Comparison of ENCODE assay signal across 15 cellular contexts in the genomic region with DNA sequence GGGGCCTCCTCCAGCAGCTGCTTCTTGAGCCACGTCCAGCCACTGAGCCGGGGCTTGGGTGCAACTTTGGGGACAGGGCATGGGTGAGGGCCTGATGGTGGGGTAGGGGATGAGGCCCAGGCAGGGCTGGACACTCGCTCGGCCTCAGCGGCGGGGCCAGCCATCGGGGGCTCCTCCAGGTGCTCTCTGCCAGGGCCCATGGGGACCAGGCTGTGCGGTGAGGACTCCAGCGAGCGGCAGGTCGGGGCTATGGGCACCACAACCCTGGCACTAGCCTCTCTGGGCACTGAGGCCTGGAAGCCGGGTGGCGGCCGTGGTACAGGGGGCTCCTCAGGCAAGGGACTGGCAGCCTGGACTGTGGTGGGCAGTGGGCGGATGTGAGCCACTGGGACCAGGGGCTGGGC. TPM values are rescaled to one million over a fixed set of nuclear protein-coding genes. Genes with fewer than 3 reads are reported as not detected.
DNase-seq lines count a peak whose midpoint lies in the region; ATAC-seq and TF ChIP-seq lines count a peak whose summit lies in the region.
"Had no signal": no experiment of that assay in that cellular context is flagged by ENCODE, and none has a peak within 500 bp of the region (broad histone marks: within the 10 kb centered on the region; RNA-seq: fewer than 3 reads in every experiment).

No MANE protein-coding gene starts in this region.

- H3K27ac ChIP-seq in hepatocyte, result no peak overlapping the region
- H3K27ac ChIP-seq: foreskin keratinocyte, ovary had no signal

- H4K20me1 ChIP-seq in hepatocyte (ENCODE audit: insufficient read depth, poor library complexity, severe bottlenecking), result no peaks in the 10 kb centered on the region

- intact Hi-C loops in activated T-helper 1 cell treated with anti-CD3 and anti-CD28 coated beads, Interleukin-12 subunit alpha, Interleukin-12 subunit beta, Interleukin-2, Interleukin-4 antibody, amounts not matched to agents 30 ng/mL and 10 ng/mL and 1 ng/mL, durations not matched to agents 14 hours and 24 hours and 36 hours (cut with micrococcal nuclease), result loop anchor here (2.0 kb wide), 1 partner anchor 35 kb away; no protein-coding TSS in a partner anchor
- intact Hi-C loops in natural killer cell (cut with micrococcal nuclease), result loop anchor here (2.0 kb wide), 1 partner anchor 37 kb away; the partner anchor contains the start of gene LSP1

- WGBS in hepatocyte (ENCODE audit: low lambda C conversion rate, missing lambda C conversion rate), result 99% methylated on average over 13 of the region's 15 CpGs

- H3K27me3 ChIP-seq in hepatocyte, result no peaks in the 10 kb centered on the region
- H3K27me3 ChIP-seq: ovary had no signal

- no peak overlapping the region for H3K4me2 ChIP-seq in hepatocyte

- H3K4me1 Mint-ChIP-seq in activated T-helper 1 cell treated with anti-CD3 and anti-CD28 coated beads, Interleukin-12 subunit alpha, Interleukin-12 subunit beta, Interleukin-2, Interleukin-4 antibody, amounts not matched to agents 30 ng/mL and 10 ng/mL and 1 ng/mL, durations not matched to agents 14 hours and 24 hours and 36 hours (ENCODE audit: low read depth), result peaks cover 10% of the 10 kb centered on the region
- peaks cover 20 to 69% of the 10 kb centered on the region in 2 donors for H3K4me1 Mint-ChIP-seq in natural killer cell

- H3K79me2 ChIP-seq in hepatocyte, result no peaks in the 10 kb centered on the region

- no peaks in the 10 kb centered on the region for H3K4me1 ChIP-seq in hepatocyte (ENCODE audit: insufficient read depth)
- H3K4me1 ChIP-seq: foreskin keratinocyte had no signal

- H3K36me3 ChIP-seq in hepatocyte (replicated peaks; ENCODE audit: insufficient read depth, low read depth), result no peaks in the 10 kb centered on the region
- H3K36me3 ChIP-seq: ovary had no signal

- no peaks in the 10 kb centered on the region for H3K9me3 ChIP-seq in hepatocyte (ENCODE audit: low read depth)
- H3K9me3 ChIP-seq: ovary had no signal

- H3K9me2 ChIP-seq in hepatocyte (replicated peaks; ENCODE audit: insufficient read depth), result no peaks in the 10 kb centered on the region

- peaks cover 18% of the 10 kb centered on the region for H3K36me3 Mint-ChIP-seq in activated T-helper 1 cell treated with anti-CD3 and anti-CD28 coated beads, Interleukin-12 subunit alpha, Interleukin-12 subunit beta, Interleukin-2, Interleukin-4 antibody, amounts not matched to agents 30 ng/mL and 10 ng/mL and 1 ng/mL, durations not matched to agents 14 hours and 24 hours and 36 hours (ENCODE audit: low read depth)
- no peaks in the 10 kb centered on the region for H3K36me3 Mint-ChIP-seq in natural killer cell

- DNase-seq in stimulated activated CD4-positive, alpha-beta T cell treated with anti-CD3 and anti-CD28 coated beads, Interleukin-4, amount 100 ng/mL, for 1 hour, result peak; percentile 23
- no peak for DNase-seq in stimulated activated CD4-positive, alpha-beta T cell treated with anti-CD3 and anti-CD28 coated beads, Interleukin-12 subunit alpha, Interleukin-12 subunit beta, amount 100 ng/mL, for 4 hours
- no peak for DNase-seq in activated T-helper 1 cell treated with anti-CD3 and anti-CD28 coated beads, Interleukin-12 subunit alpha, Interleukin-12 subunit beta, Interleukin-2, Interleukin-4 antibody, amounts not matched to agents 30 ng/mL and 10 ng/mL and 1 ng/mL, durations not matched to agents 14 hours and 24 hours and 36 hours (ENCODE audit: low spot score)
- DNase-seq in natural killer cell (no peak), hepatocyte (ENCODE audit: low spot score) (no peak)
- DNase-seq: caudate nucleus, foreskin keratinocyte, substantia nigra had no signal

- H3K27ac Mint-ChIP-seq in activated T-helper 1 cell treated with anti-CD3 and anti-CD28 coated beads, Interleukin-12 subunit alpha, Interleukin-12 subunit beta, Interleukin-2, Interleukin-4 antibody, amounts not matched to agents 30 ng/mL and 10 ng/mL and 1 ng/mL, durations not matched to agents 14 hours and 24 hours and 36 hours, result peak overlapping the region; percentile 51
- H3K27ac Mint-ChIP-seq in natural killer cell, result peak overlapping the region in 1 of 2 donors; percentile 82

- no peak for TF ChIP-seq POLR2A in GM18505 (IDR thresholded peaks at IDR 0.05; ENCODE audit: borderline replicate concordance, extremely low read depth, insufficient read depth, insufficient read length)

- no peak overlapping the region for H2AFZ ChIP-seq in hepatocyte

- H3K27me3 Mint-ChIP-seq in activated T-helper 1 cell treated with anti-CD3 and anti-CD28 coated beads, Interleukin-12 subunit alpha, Interleukin-12 subunit beta, Interleukin-2, Interleukin-4 antibody, amounts not matched to agents 30 ng/mL and 10 ng/mL and 1 ng/mL, durations not matched to agents 14 hours and 24 hours and 36 hours (ENCODE audit: insufficient read depth), result no peaks in the 10 kb centered on the region
- no peaks in the 10 kb centered on the region for H3K27me3 Mint-ChIP-seq in natural killer cell (ENCODE audit: low read depth in 2 of 2)

- TF ChIP-seq CTCF in natural killer cell (IDR thresholded peaks at IDR 0.05) (no peak), hepatocyte (IDR thresholded peaks at IDR 0.05; ENCODE audit: poor library complexity) (no peak)

- H3K9me3 Mint-ChIP-seq in activated T-helper 1 cell treated with anti-CD3 and anti-CD28 coated beads, Interleukin-12 subunit alpha, Interleukin-12 subunit beta, Interleukin-2, Interleukin-4 antibody, amounts not matched to agents 30 ng/mL and 10 ng/mL and 1 ng/mL, durations not matched to agents 14 hours and 24 hours and 36 hours, result no peaks in the 10 kb centered on the region
- peaks cover 0 to 8% of the 10 kb centered on the region in 2 donors for H3K9me3 Mint-ChIP-seq in natural killer cell

- peak overlapping the region; percentile 37 for H3K4me3 Mint-ChIP-seq in activated T-helper 1 cell treated with anti-CD3 and anti-CD28 coated beads, Interleukin-12 subunit alpha, Interleukin-12 subunit beta, Interleukin-2, Interleukin-4 antibody, amounts not matched to agents 30 ng/mL and 10 ng/mL and 1 ng/mL, durations not matched to agents 14 hours and 24 hours and 36 hours
- H3K4me3 Mint-ChIP-seq in natural killer cell, result peak overlapping the region; percentile 79

- H3K4me3 ChIP-seq in hepatocyte, result no peak overlapping the region
- H3K4me3 ChIP-seq: ovary had no signal

- ATAC-seq in natural killer cell (peak; percentile 2 to 3 (median 3)), HG03139 (IDR thresholded peaks at IDR 0.05; ENCODE audit: unreplicated experiment) (no peak), HG02973 (IDR thresholded peaks at IDR 0.05; ENCODE audit: unreplicated experiment) (no peak), GM18505 (IDR thresholded peaks at IDR 0.05; ENCODE audit: unreplicated experiment) (no peak)
- ATAC-seq: foreskin keratinocyte had no signal

RNA-seq across cellular contexts. Expression of gene PRR33, which starts 2.2 kb away (rescaled TPM):
- 0.05 TPM in 1 of 2 replicates, not detected in the other for total RNA-seq in activated T-helper 1 cell treated with anti-CD3 and anti-CD28 coated beads, Interleukin-12 subunit alpha, Interleukin-12 subunit beta, Interleukin-2, Interleukin-4 antibody, amounts not matched to agents 30 ng/mL and 10 ng/mL and 1 ng/mL, durations not matched to agents 14 hours and 24 hours and 36 hours
- total RNA-seq in natural killer cell, result under 1 TPM in 2 of 3 donors, not detected in 1; 0.14 to 0.32 TPM
- total RNA-seq in hepatocyte, result not detected in 2 replicates
- polyA plus RNA-seq in hepatocyte, result 0.29 and 0.47 TPM in 2 replicates
- total RNA-seq: foreskin keratinocyte; lung microvascular endothelial cell; NCI-H460; ovary; T-helper 1 cell treated with Interleukin-12 subunit alpha and Interleukin-12 subunit beta and Interleukin-4 antibody, amounts not matched to agents 30 ng/mL and 1 ng/mL, for 36 hours had no signal
- polyA plus RNA-seq: foreskin keratinocyte had no signal

RNA-seq across cellular contexts. Expression of gene TNNT3, which starts 30.0 kb away (rescaled TPM):
- 0.64 and 0.70 TPM in 2 replicates for total RNA-seq in activated T-helper 1 cell treated with anti-CD3 and anti-CD28 coated beads, Interleukin-12 subunit alpha, Interleukin-12 subunit beta, Interleukin-2, Interleukin-4 antibody, amounts not matched to agents 30 ng/mL and 10 ng/mL and 1 ng/mL, durations not matched to agents 14 hours and 24 hours and 36 hours
- total RNA-seq in natural killer cell (10 to 100 TPM; 15.8 to 27.9 (median 26.2) TPM), hepatocyte (19.2 and 20.6 TPM in 2 replicates)
- polyA plus RNA-seq in hepatocyte, result 29.9 and 41.4 TPM in 2 replicates
- total RNA-seq: foreskin keratinocyte, lung microvascular endothelial cell, NCI-H460 had no signal
- polyA plus RNA-seq: foreskin keratinocyte had no signal

RNA-seq across cellular contexts. Expression of gene LSP1, which starts 36.6 kb away (rescaled TPM):
- total RNA-seq in activated T-helper 1 cell treated with anti-CD3 and anti-CD28 coated beads, Interleukin-12 subunit alpha, Interleukin-12 subunit beta, Interleukin-2, Interleukin-4 antibody, amounts not matched to agents 30 ng/mL and 10 ng/mL and 1 ng/mL, durations not matched to agents 14 hours and 24 hours and 36 hours, result 257 and 262 TPM in 2 replicates
- total RNA-seq in natural killer cell (100 to 1,000 TPM; 487 to 595 (median 536) TPM), hepatocyte (27.1 and 29.9 TPM in 2 replicates)
- polyA plus RNA-seq in hepatocyte, result 41.4 and 47.0 TPM in 2 replicates
- total RNA-seq: lung microvascular endothelial cell, NCI-H460 had no signal

RNA-seq across cellular contexts. Expression of gene TNNI2, which starts 50.7 kb away (rescaled TPM):
- total RNA-seq in activated T-helper 1 cell treated with anti-CD3 and anti-CD28 coated beads, Interleukin-12 subunit alpha, Interleukin-12 subunit beta, Interleukin-2, Interleukin-4 antibody, amounts not matched to agents 30 ng/mL and 10 ng/mL and 1 ng/mL, durations not matched to agents 14 hours and 24 hours and 36 hours, result not detected in 2 replicates
- total RNA-seq in natural killer cell (1 to 10 TPM; 1.2 to 5.4 (median 3.6) TPM), hepatocyte (0.73 and 2.4 TPM in 2 replicates)
- 5.5 and 10.9 TPM in 2 replicates for polyA plus RNA-seq in hepatocyte
- total RNA-seq: lung microvascular endothelial cell; NCI-H460; T-helper 1 cell treated with Interleukin-12 subunit alpha and Interleukin-12 subunit beta and Interleukin-4 antibody, amounts not matched to agents 30 ng/mL and 1 ng/mL, for 36 hours had no signal

RNA-seq across cellular contexts. Expression of gene SYT8, which starts 54.7 kb away (rescaled TPM):
- not detected in 2 replicates for total RNA-seq in activated T-helper 1 cell treated with anti-CD3 and anti-CD28 coated beads, Interleukin-12 subunit alpha, Interleukin-12 subunit beta, Interleukin-2, Interleukin-4 antibody, amounts not matched to agents 30 ng/mL and 10 ng/mL and 1 ng/mL, durations not matched to agents 14 hours and 24 hours and 36 hours
- not detected for total RNA-seq in natural killer cell
- 2.6 and 6.3 TPM in 2 replicates for total RNA-seq in hepatocyte
- polyA plus RNA-seq in hepatocyte, result 29.2 and 42.1 TPM in 2 replicates
- total RNA-seq: lung microvascular endothelial cell; NCI-H460; T-helper 1 cell treated with Interleukin-12 subunit alpha and Interleukin-12 subunit beta and Interleukin-4 antibody, amounts not matched to agents 30 ng/mL and 1 ng/mL, for 36 hours had no signal
- polyA plus RNA-seq: ovary had no signal

Comparison
In these comparisons a context has a peak if more than half of its experiments do, and no peak if none do; other contexts are left out.
1. ATAC-seq: peak in natural killer cell (3 of 3); none in HG03139 (single experiment), HG02973 (single experiment) and GM18505 (single experiment).